8 cellular contexts compared by ENCODE assay signal in genomic region chr9:14030350-14030823, GRCh38.
DNase-seq lines count a peak whose midpoint lies in the region; ATAC-seq and TF ChIP-seq lines count a peak whose summit lies in the region.

No MANE protein-coding gene starts in this region.

- H3K4me3 Mint-ChIP-seq in activated CD4-positive, alpha-beta T cell treated with anti-CD3 and anti-CD28 coated beads for 36 hours, result no peak overlapping the region

- POLR2A ChIA-PET in activated CD4-positive, alpha-beta T cell treated with anti-CD3 and anti-CD28 coated beads for 36 hours (lab: Charles Lee), result no interaction called here

- intact Hi-C loops in thyroid gland (cut with DNase I), result no loop called here
- intact Hi-C loops in activated CD4-positive, alpha-beta T cell treated with anti-CD3 and anti-CD28 coated beads for 36 hours (cut with DNase I, micrococcal nuclease), result no loop called here

- H3K4me3 ChIP-seq in hepatocyte (no peak overlapping the region), thyroid gland (replicated peaks in 1 of 3) (no peak overlapping the region)

- CTCF ChIA-PET in activated CD4-positive, alpha-beta T cell treated with anti-CD3 and anti-CD28 coated beads for 36 hours (lab: Charles Lee), result no interaction called here

- no peaks in the 10 kb centered on the region for H3K36me3 ChIP-seq in hepatocyte (replicated peaks; ENCODE audit: insufficient read depth, low read depth)
- no peaks in the 10 kb centered on the region for H3K36me3 ChIP-seq in thyroid gland

- H3K27ac ChIP-seq in VCaP (peak overlapping the region; percentile 98), hepatocyte (peak overlapping the region; percentile 88), thyroid gland (peak overlapping the region in 2 of 3 donors; percentile 29 to 49)

- H4K20me1 ChIP-seq in hepatocyte (ENCODE audit: insufficient read depth, poor library complexity, severe bottlenecking), result no peaks in the 10 kb centered on the region

- WGBS in hepatocyte (ENCODE audit: low lambda C conversion rate, missing lambda C conversion rate), result 44% methylated on average over 6 of the region's 6 CpGs
- 37 to 51% methylated on average over 6 of the region's 6 CpGs for WGBS in thyroid gland, 2 donors

- H3K27me3 Mint-ChIP-seq in activated CD4-positive, alpha-beta T cell treated with anti-CD3 and anti-CD28 coated beads for 36 hours, result peaks cover 3% of the 10 kb centered on the region

- peaks cover 2% of the 10 kb centered on the region for H3K9me3 Mint-ChIP-seq in activated CD4-positive, alpha-beta T cell treated with anti-CD3 and anti-CD28 coated beads for 36 hours (ENCODE audit: low read depth)

- ATAC-seq in HG03439 (IDR thresholded peaks at IDR 0.05; ENCODE audit: unreplicated experiment), result no peak
- ATAC-seq in activated CD4-positive, alpha-beta T cell treated with anti-CD3 and anti-CD28 coated beads for 36 hours, result no peak

- H3K4me1 Mint-ChIP-seq in activated CD4-positive, alpha-beta T cell treated with anti-CD3 and anti-CD28 coated beads for 36 hours, result no peaks in the 10 kb centered on the region

- no peaks in the 10 kb centered on the region for H3K79me2 ChIP-seq in hepatocyte

- H3K9me3 ChIP-seq in hepatocyte (ENCODE audit: low read depth), result no peaks in the 10 kb centered on the region
- no peaks in the 10 kb centered on the region for H3K9me3 ChIP-seq in thyroid gland

- no peak overlapping the region for H2AFZ ChIP-seq in hepatocyte

- H3K27ac Mint-ChIP-seq in activated CD4-positive, alpha-beta T cell treated with anti-CD3 and anti-CD28 coated beads for 36 hours, result no peak overlapping the region

- no peak for TF ChIP-seq POLR2A in thyroid gland (IDR thresholded peaks at IDR 0.05)

- H3K9me2 ChIP-seq in hepatocyte (replicated peaks; ENCODE audit: insufficient read depth), result no peaks in the 10 kb centered on the region

- H3K4me2 ChIP-seq in hepatocyte, result peak overlapping the region; percentile 52

- H3K27me3 ChIP-seq in hepatocyte, result no peaks in the 10 kb centered on the region
- H3K27me3 ChIP-seq in thyroid gland, result no peaks in the 10 kb centered on the region

- TF ChIP-seq CTCF in VCaP (conservative IDR thresholded peaks at IDR 0.05), result no peak
- TF ChIP-seq CTCF in hepatocyte (IDR thresholded peaks at IDR 0.05; ENCODE audit: poor library complexity), result no peak
- TF ChIP-seq CTCF in thyroid gland (IDR thresholded peaks at IDR 0.05), result no peak

- no peaks in the 10 kb centered on the region for H3K36me3 Mint-ChIP-seq in activated CD4-positive, alpha-beta T cell treated with anti-CD3 and anti-CD28 coated beads for 36 hours (ENCODE audit: low read depth)

- DNase-seq in LHCN-M2 (ENCODE audit: low read depth) (peak; percentile 87), hepatocyte (ENCODE audit: low spot score) (peak; percentile 75), thyroid gland (no peak), inferior parietal cortex (ENCODE audit: extremely low spot score) (no peak)
- no peak for DNase-seq in central memory CD4-positive, alpha-beta T cell
- no peak for DNase-seq in activated CD4-positive, alpha-beta T cell treated with anti-CD3 and anti-CD28 coated beads for 36 hours

- H3K4me1 ChIP-seq in hepatocyte (ENCODE audit: insufficient read depth), result peaks cover 33% of the 10 kb centered on the region
- H3K4me1 ChIP-seq in thyroid gland, result peaks cover 34 to 43% of the 10 kb centered on the region in 2 donors

Comparison
In these comparisons a context has a peak if more than half of its experiments do, and no peak if none do; other contexts are left out.
1. DNase-seq: peak in LHCN-M2 (single experiment) and hepatocyte (single experiment); none in thyroid gland (0 of 2), inferior parietal cortex (single experiment), central memory CD4-positive, alpha-beta T cell (single experiment) and activated CD4-positive, alpha-beta T cell treated with anti-CD3 and anti-CD28 coated beads for 36 hours (single experiment).
2. H3K27ac ChIP-seq: peak in every context shown above with its lines; median percentile 98 in VCaP; 88 in hepatocyte; 39 in thyroid gland.